8 cellular contexts compared by ENCODE assay signal in the genomic region with DNA sequence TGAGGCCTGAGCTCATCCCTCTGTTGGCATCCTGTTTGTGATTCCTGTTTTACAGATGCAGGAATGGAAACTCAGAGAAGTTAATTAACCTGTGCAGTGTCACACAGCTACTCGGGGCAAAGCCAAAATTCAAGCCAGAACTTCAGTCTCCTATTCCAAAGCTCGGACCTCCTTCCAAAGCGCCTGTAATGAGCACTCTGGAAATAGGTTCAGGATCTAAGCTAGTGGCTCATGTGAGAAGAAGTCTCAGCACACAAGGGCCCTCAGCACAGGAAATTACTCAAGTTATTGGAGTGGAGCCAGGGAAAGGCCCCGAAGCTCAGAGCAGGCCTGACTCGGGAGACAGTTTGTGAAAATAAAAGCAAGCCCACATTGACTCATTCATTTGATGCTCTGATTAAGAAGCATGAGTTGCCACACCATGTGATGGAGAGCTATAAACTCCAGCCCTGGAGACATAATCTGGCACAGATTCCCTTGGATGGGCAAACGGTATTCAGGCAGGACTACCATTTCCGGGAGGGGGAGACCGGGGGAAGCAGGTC. TPM values are rescaled to one million over a fixed set of nuclear protein-coding genes. Genes with fewer than 3 reads are reported as not detected.
DNase-seq lines count a peak whose midpoint lies in the region; FAIRE-seq and TF ChIP-seq lines count a peak whose summit lies in the region.

No MANE protein-coding gene starts in this region.

- H3K4me3 ChIP-seq in BLaER1 treated with 17β-estradiol and CSF1 and Interleukin-3, amounts not matched to agents 10 nM and 100 nM, result no peak overlapping the region
- H3K4me3 ChIP-seq in kidney (ENCODE audit: low read length in 2 of 2), result no peak overlapping the region

- no peaks in the 10 kb centered on the region for H3K36me3 ChIP-seq in BLaER1 treated with 17β-estradiol and CSF1 and Interleukin-3, amounts not matched to agents 10 nM and 100 nM
- H3K36me3 ChIP-seq in kidney (ENCODE audit: control insufficient read depth in 1 of 2, insufficient read depth in 2 of 2, low read length in 2 of 2), result no peaks in the 10 kb centered on the region

- no peaks in the 10 kb centered on the region for H3K9me3 Mint-ChIP-seq in T-helper 2 cell treated with Interferon-gamma antibody and Interleukin-4, amounts not matched to agents 5 μg/mL and 100 μg/mL, for 36 hours

- H3K9ac ChIP-seq in BLaER1 treated with 17β-estradiol and CSF1 and Interleukin-3, amounts not matched to agents 10 nM and 100 nM, result peak overlapping the region; percentile 54 to 75 (median 65); a peak in 20 of 22 replicates
- no peak overlapping the region for H3K9ac ChIP-seq in kidney (ENCODE audit: low read length in 2 of 2)

- no peak for TF ChIP-seq CTCF in GM20000 (IDR thresholded peaks at IDR 0.05; ENCODE audit: extremely low read depth, missing control alignments)
- TF ChIP-seq CTCF in kidney (IDR thresholded peaks at IDR 0.05; ENCODE audit: borderline replicate concordance, extremely low read depth, insufficient read depth), result no peak

- peak overlapping the region; percentile 37 for H3K27ac Mint-ChIP-seq in T-helper 2 cell treated with Interferon-gamma antibody and Interleukin-4, amounts not matched to agents 5 μg/mL and 100 μg/mL, for 36 hours

- H4K20me1 ChIP-seq in BLaER1 treated with 17β-estradiol and CSF1 and Interleukin-3, amounts not matched to agents 10 nM and 100 nM, result no peaks in the 10 kb centered on the region

- H3K9me3 ChIP-seq in BLaER1 treated with 17β-estradiol and CSF1 and Interleukin-3, amounts not matched to agents 10 nM and 100 nM (replicated peaks in 1 of 11), result no peaks in the 10 kb centered on the region
- no peaks in the 10 kb centered on the region for H3K9me3 ChIP-seq in kidney (ENCODE audit: control insufficient read depth in 1 of 2, low read length in 2 of 2)

- H3K4me2 ChIP-seq in BLaER1 treated with 17β-estradiol and CSF1 and Interleukin-3, amounts not matched to agents 10 nM and 100 nM, result peak overlapping the region; percentile 76 to 92 (median 81)

- FAIRE-seq in kidney (lab: Jason Lieb, UNC), result peak; percentile 45

- H3K36me3 Mint-ChIP-seq in T-helper 2 cell treated with Interferon-gamma antibody and Interleukin-4, amounts not matched to agents 5 μg/mL and 100 μg/mL, for 36 hours (ENCODE audit: low read depth), result no peaks in the 10 kb centered on the region

- H3K4me3 Mint-ChIP-seq in T-helper 2 cell treated with Interferon-gamma antibody and Interleukin-4, amounts not matched to agents 5 μg/mL and 100 μg/mL, for 36 hours, result no peak overlapping the region

- intact Hi-C loops in kidney (cut with DNase I), result no loop called here

- peaks cover 6% of the 10 kb centered on the region for H3K4me1 Mint-ChIP-seq in T-helper 2 cell treated with Interferon-gamma antibody and Interleukin-4, amounts not matched to agents 5 μg/mL and 100 μg/mL, for 36 hours (ENCODE audit: low read depth)

- TF ChIP-seq RAD21 in Ishikawa (IDR thresholded peaks at IDR 0.05; ENCODE audit: low read depth), result no peak

- peak; percentile 73 for DNase-seq in GM20000 (ENCODE audit: low spot score)
- DNase-seq in T-helper 2 cell treated with Interferon-gamma antibody and Interleukin-4, amounts not matched to agents 5 μg/mL and 100 μg/mL, for 36 hours (ENCODE audit: low spot score), result peak; percentile 72
- peak; percentile 98 for DNase-seq in astrocyte of the hippocampus (ENCODE audit: low read depth, low spot score)
- peak; percentile 85 for DNase-seq in kidney
- peak; percentile 56 for DNase-seq in stimulated activated CD4-positive, alpha-beta T cell treated with anti-CD3 and anti-CD28 coated beads, Interleukin-4, amount 100 ng/mL, for 1 hour
- DNase-seq in NCI-H146 treated with DMSO at 0.1 percent for 48 hours (lab: John Stamatoyannopoulos, UW; ENCODE audit: unreplicated experiment), result no peak

- H3K27me3 Mint-ChIP-seq in T-helper 2 cell treated with Interferon-gamma antibody and Interleukin-4, amounts not matched to agents 5 μg/mL and 100 μg/mL, for 36 hours (ENCODE audit: low read depth), result no peaks in the 10 kb centered on the region

- TF ChIP-seq EP300 in Ishikawa (IDR thresholded peaks at IDR 0.05; ENCODE audit: borderline replicate concordance), result no peak; the same call in 1 of the 2 replicates

- H3K27me3 ChIP-seq in BLaER1 treated with 17β-estradiol and CSF1 and Interleukin-3, amounts not matched to agents 10 nM and 100 nM, result no peaks in the 10 kb centered on the region

- peak overlapping the region; percentile 57 to 89 (median 82); a peak in 21 of 22 replicates for H3K27ac ChIP-seq in BLaER1 treated with 17β-estradiol and CSF1 and Interleukin-3, amounts not matched to agents 10 nM and 100 nM
- H3K27ac ChIP-seq in kidney (ENCODE audit: low read depth in 2 of 2, low read length in 2 of 2), result peak overlapping the region in 1 of 2 donors; percentile 79

- H3K4me1 ChIP-seq in BLaER1 treated with 17β-estradiol and CSF1 and Interleukin-3, amounts not matched to agents 10 nM and 100 nM, result peaks cover 55 to 91% (median 72%) of the 10 kb centered on the region in 10 experiments
- H3K4me1 ChIP-seq in kidney (ENCODE audit: control insufficient read depth in 1 of 2, insufficient read depth in 1 of 2, low read depth in 1 of 2, low read length in 2 of 2), result peaks cover 0 to 3% of the 10 kb centered on the region in 2 donors

TF ChIP-seq in Ishikawa, 13 proteins besides CTCF, POLR2A, EP300 and RAD21:
- TF ChIP-seq, protein P1, sequence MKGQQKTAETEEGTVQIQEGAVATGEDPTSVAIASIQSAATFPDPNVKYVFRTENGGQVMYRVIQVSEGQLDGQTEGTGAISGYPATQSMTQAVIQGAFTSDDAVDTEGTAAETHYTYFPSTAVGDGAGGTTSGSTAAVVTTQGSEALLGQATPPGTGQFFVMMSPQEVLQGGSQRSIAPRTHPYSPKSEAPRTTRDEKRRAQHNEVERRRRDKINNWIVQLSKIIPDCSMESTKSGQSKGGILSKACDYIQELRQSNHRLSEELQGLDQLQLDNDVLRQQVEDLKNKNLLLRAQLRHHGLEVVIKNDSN (IDR thresholded peaks at IDR 0.05), result no peak
- TF ChIP-seq CEBPB (IDR thresholded peaks at IDR 0.05) (peak; percentile 50; the same call in 1 of the 2 replicates), NFIC (IDR thresholded peaks at IDR 0.05) (peak; percentile 57)

RNA-seq across cellular contexts. Expression of a gene that starts 50.6 kb away (rescaled TPM):
- 30.3 TPM for total RNA-seq in kidney
- 4.6 TPM for polyA plus RNA-seq in kidney (ENCODE audit: insufficient read depth, low read depth, low replicate concordance)

Comparison
In these comparisons a context has a peak if more than half of its experiments do, and no peak if none do; other contexts are left out.
1. H3K9ac ChIP-seq: peak in BLaER1 treated with 17β-estradiol and CSF1 and Interleukin-3, amounts not matched to agents 10 nM and 100 nM (11 of 11); none in kidney (0 of 2).